In the genomic region with DNA sequence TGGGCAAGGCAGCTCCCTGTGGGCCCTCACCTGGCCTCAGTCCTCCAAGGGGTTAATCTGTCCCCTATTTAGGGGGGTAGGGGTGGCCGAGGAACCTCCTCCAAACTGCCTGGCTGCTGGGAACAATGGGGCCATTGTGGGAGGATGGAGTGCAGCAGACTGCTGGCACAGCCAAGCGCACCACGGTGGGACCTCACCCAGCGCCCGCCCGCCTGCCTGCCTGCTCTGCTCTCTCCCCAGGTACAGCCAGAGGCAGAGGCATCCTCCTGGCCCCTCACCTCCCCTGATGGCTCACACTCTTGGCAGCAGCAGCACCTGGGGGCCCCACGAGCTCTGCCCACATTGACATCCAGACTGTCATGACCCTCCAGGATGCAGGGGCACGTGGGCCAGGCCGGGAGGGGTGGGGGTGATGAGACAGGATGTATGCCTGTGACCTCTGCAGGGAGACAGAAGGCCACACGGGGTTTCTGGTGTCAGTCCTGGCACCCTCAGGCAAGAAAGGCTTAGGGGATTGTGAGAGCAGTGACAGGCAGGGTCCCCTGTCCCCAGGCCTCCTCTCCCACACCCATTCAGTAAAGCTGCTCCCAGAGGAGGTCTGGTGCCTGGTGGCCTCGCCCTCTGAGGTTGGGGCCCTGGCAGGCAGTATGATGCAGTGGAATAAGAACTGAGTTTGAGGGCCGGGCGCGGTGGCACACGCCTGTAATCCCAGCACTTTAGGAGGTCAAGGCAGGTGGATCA, we compare ENCODE assay signal across 1 cellular context.
A peak's percentile ranks its signal among the peaks of the same experiment; 100 is the strongest.
TF ChIP-seq lines count a peak whose summit lies in the region.

No MANE protein-coding gene starts in this region.

TF ChIP-seq in IMR-90, 13 proteins besides CTCF, POLR2A, EP300 and RAD21:
- TF ChIP-seq, protein P1, sequence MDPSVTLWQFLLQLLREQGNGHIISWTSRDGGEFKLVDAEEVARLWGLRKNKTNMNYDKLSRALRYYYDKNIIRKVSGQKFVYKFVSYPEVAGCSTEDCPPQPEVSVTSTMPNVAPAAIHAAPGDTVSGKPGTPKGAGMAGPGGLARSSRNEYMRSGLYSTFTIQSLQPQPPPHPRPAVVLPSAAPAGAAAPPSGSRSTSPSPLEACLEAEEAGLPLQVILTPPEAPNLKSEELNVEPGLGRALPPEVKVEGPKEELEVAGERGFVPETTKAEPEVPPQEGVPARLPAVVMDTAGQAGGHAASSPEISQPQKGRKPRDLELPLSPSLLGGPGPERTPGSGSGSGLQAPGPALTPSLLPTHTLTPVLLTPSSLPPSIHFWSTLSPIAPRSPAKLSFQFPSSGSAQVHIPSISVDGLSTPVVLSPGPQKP (IDR thresholded peaks at IDR 0.05; ENCODE audit: borderline replicate concordance, low read depth, low read length) = no peak
- TF ChIP-seq USF2 (IDR thresholded peaks at IDR 0.05; ENCODE audit: low read depth, low read length) = peak; percentile 44
TF ChIP-seq in IMR-90: peak in this region for 1.
